9 cellular contexts compared by ENCODE assay signal in the genomic region with DNA sequence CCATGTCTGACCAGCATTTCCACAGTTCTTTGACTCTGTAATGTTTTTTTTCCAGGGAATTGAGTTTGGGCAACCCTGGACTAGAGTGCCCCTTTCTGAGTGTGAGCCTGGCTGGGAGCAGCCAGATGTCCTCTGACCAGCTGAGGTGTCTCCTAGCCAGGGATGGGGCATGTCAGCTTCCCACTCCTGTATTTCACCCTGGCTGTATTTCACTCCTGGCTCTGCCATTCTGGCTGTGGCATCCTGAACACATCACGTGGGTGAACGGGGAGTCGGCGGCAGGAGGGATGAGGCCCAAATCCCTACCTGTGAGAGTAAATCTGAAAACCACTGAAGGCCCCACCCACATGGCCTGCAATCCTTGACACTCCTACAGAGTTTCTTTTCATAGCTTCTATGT. TPM values are rescaled to one million over a fixed set of nuclear protein-coding genes. Genes with fewer than 3 reads are reported as not detected.
DNase-seq lines count a peak whose midpoint lies in the region; ATAC-seq, FAIRE-seq and TF ChIP-seq lines count a peak whose summit lies in the region.
"Had no signal": no experiment of that assay in that cellular context is flagged by ENCODE, and none has a peak within 500 bp of the region (broad histone marks: within the 10 kb centered on the region; RNA-seq: fewer than 3 reads in every experiment).

No MANE protein-coding gene starts in this region.

- TF ChIP-seq CTCF in type B pancreatic cell (conservative IDR thresholded peaks at IDR 0.05): no peak

- H3K36me3 Mint-ChIP-seq in activated naive CD4-positive, alpha-beta T cell treated with anti-CD3 and anti-CD28 coated beads, Interleukin-2, amount 10 ng/mL, durations not matched to agents 7 days and 5 days: peaks cover 51% of the 10 kb centered on the region
- H3K36me3 Mint-ChIP-seq in activated naive CD8-positive, alpha-beta T cell treated with anti-CD3 and anti-CD28 coated beads, Interleukin-2, amount 10 ng/mL, durations not matched to agents 7 days and 5 days: peaks cover 14% of the 10 kb centered on the region
- no peaks in the 10 kb centered on the region for H3K36me3 Mint-ChIP-seq in type B pancreatic cell

- peaks cover 99% of the 10 kb centered on the region for H3K4me1 Mint-ChIP-seq in activated naive CD4-positive, alpha-beta T cell treated with anti-CD3 and anti-CD28 coated beads, Interleukin-2, amount 10 ng/mL, durations not matched to agents 7 days and 5 days
- H3K4me1 Mint-ChIP-seq in activated naive CD8-positive, alpha-beta T cell treated with anti-CD3 and anti-CD28 coated beads, Interleukin-2, amount 10 ng/mL, durations not matched to agents 7 days and 5 days: peaks cover 80% of the 10 kb centered on the region
- H3K4me1 Mint-ChIP-seq in type B pancreatic cell (ENCODE audit: unreplicated experiment): peaks cover 25% of the 10 kb centered on the region

- POLR2A ChIA-PET in activated naive CD8-positive, alpha-beta T cell treated with anti-CD3 and anti-CD28 coated beads, Interleukin-2, amount 10 ng/mL, durations not matched to agents 7 days and 5 days (lab: Charles Lee): interaction anchor here (0.7 to 16.5 kb wide), 31 partner anchors 9 to 230 kb away, joined by 3 to 275 read pairs (median 5); partner anchors contain the start of genes KDM8 and NSMCE1

- H3K9me3 ChIP-seq in mucosa of stomach (ENCODE audit: control insufficient read depth, low read length) (no peaks in the 10 kb centered on the region), small intestine (ENCODE audit: control insufficient read depth, low read depth) (no peaks in the 10 kb centered on the region)

- 11 to 33% (median 15%) methylated on average over 4 of the region's 4 CpGs for WGBS in small intestine, 3 donors

- no peak for FAIRE-seq in small intestine (lab: Jason Lieb, UNC)

- ATAC-seq in activated naive CD8-positive, alpha-beta T cell treated with anti-CD3 and anti-CD28 coated beads, Interleukin-2, amount 10 ng/mL, durations not matched to agents 7 days and 5 days (ENCODE audit: low read depth): no peak
- no peak for ATAC-seq in GM21526 (IDR thresholded peaks at IDR 0.05; ENCODE audit: low FRiP score, unreplicated experiment)

- H3K4me3 ChIP-seq in mucosa of stomach (ENCODE audit: low read length) (no peak overlapping the region), small intestine (ENCODE audit: low read depth in 1 of 2, low read length in 2 of 2) (no peak overlapping the region)

- CTCF ChIA-PET in activated naive CD4-positive, alpha-beta T cell treated with anti-CD3 and anti-CD28 coated beads, Interleukin-2, amount 10 ng/mL, durations not matched to agents 7 days and 5 days (lab: Charles Lee): interaction anchor here (0.7 to 10.2 kb wide), 37 partner anchors 10 to 230 kb away, joined by 3 to 159 read pairs (median 5); partner anchors contain the start of genes KDM8 and NSMCE1

- H3K27me3 Mint-ChIP-seq in activated naive CD4-positive, alpha-beta T cell treated with anti-CD3 and anti-CD28 coated beads, Interleukin-2, amount 10 ng/mL, durations not matched to agents 7 days and 5 days: no peaks in the 10 kb centered on the region
- no peaks in the 10 kb centered on the region for H3K27me3 Mint-ChIP-seq in activated naive CD8-positive, alpha-beta T cell treated with anti-CD3 and anti-CD28 coated beads, Interleukin-2, amount 10 ng/mL, durations not matched to agents 7 days and 5 days
- H3K27me3 Mint-ChIP-seq in type B pancreatic cell: no peaks in the 10 kb centered on the region

- no peak for DNase-seq in activated naive CD4-positive, alpha-beta T cell treated with anti-CD3 and anti-CD28 coated beads, Interleukin-2, amount 10 ng/mL, durations not matched to agents 7 days and 5 days
- DNase-seq in activated naive CD4-positive, alpha-beta T cell (lab: John Stamatoyannopoulos, UW): no peak
- DNase-seq in activated naive CD8-positive, alpha-beta T cell treated with anti-CD3 and anti-CD28 coated beads, Interleukin-2, amount 10 ng/mL, durations not matched to agents 7 days and 5 days: no peak
- DNase-seq in type B pancreatic cell (ENCODE audit: extremely low spot score, unreplicated experiment): no peak
- no peak for DNase-seq in small intestine
- DNase-seq in Ammon's horn (ENCODE audit: low spot score): no peak
- DNase-seq: NCI-H187 had no signal

- peak overlapping the region; percentile 99 for H3K27ac Mint-ChIP-seq in activated naive CD4-positive, alpha-beta T cell treated with anti-CD3 and anti-CD28 coated beads, Interleukin-2, amount 10 ng/mL, durations not matched to agents 7 days and 5 days
- peak overlapping the region; percentile 100 for H3K27ac Mint-ChIP-seq in activated naive CD8-positive, alpha-beta T cell treated with anti-CD3 and anti-CD28 coated beads, Interleukin-2, amount 10 ng/mL, durations not matched to agents 7 days and 5 days
- peak overlapping the region; percentile 15 for H3K27ac Mint-ChIP-seq in type B pancreatic cell

- H3K4me1 ChIP-seq in mucosa of stomach (ENCODE audit: control insufficient read depth, insufficient read depth, low read length) (peaks cover 60% of the 10 kb centered on the region), small intestine (ENCODE audit: control insufficient read depth in 2 of 2, insufficient read depth in 1 of 2, low read depth in 1 of 2, low read length in 1 of 2) (peaks cover 16% of the 10 kb centered on the region in 2 donors)

- H3K27ac ChIP-seq in small intestine (ENCODE audit: low read depth in 1 of 2, low read length in 1 of 2): peak overlapping the region in 1 of 2 donors; percentile 92

- peak overlapping the region; percentile 74 for H3K4me3 Mint-ChIP-seq in activated naive CD4-positive, alpha-beta T cell treated with anti-CD3 and anti-CD28 coated beads, Interleukin-2, amount 10 ng/mL, durations not matched to agents 7 days and 5 days
- peak overlapping the region; percentile 76 for H3K4me3 Mint-ChIP-seq in activated naive CD8-positive, alpha-beta T cell treated with anti-CD3 and anti-CD28 coated beads, Interleukin-2, amount 10 ng/mL, durations not matched to agents 7 days and 5 days
- no peak overlapping the region for H3K4me3 Mint-ChIP-seq in type B pancreatic cell

- no peaks in the 10 kb centered on the region for H3K27me3 ChIP-seq in mucosa of stomach (ENCODE audit: control insufficient read depth, insufficient read depth, low read length)
- H3K27me3 ChIP-seq in small intestine (ENCODE audit: control insufficient read depth in 2 of 2, insufficient read depth in 2 of 2, low read length in 2 of 2): no peaks in the 10 kb centered on the region

- H3K9me3 Mint-ChIP-seq in activated naive CD4-positive, alpha-beta T cell treated with anti-CD3 and anti-CD28 coated beads, Interleukin-2, amount 10 ng/mL, durations not matched to agents 7 days and 5 days: no peaks in the 10 kb centered on the region
- no peaks in the 10 kb centered on the region for H3K9me3 Mint-ChIP-seq in activated naive CD8-positive, alpha-beta T cell treated with anti-CD3 and anti-CD28 coated beads, Interleukin-2, amount 10 ng/mL, durations not matched to agents 7 days and 5 days
- H3K9me3 Mint-ChIP-seq in type B pancreatic cell: no peaks in the 10 kb centered on the region

- H3K36me3 ChIP-seq in mucosa of stomach (ENCODE audit: control insufficient read depth, insufficient read depth, low read length) (no peaks in the 10 kb centered on the region), small intestine (ENCODE audit: control insufficient read depth in 2 of 2, insufficient read depth in 2 of 2, low read length in 2 of 2) (no peaks in the 10 kb centered on the region)

- H3K9ac ChIP-seq in mucosa of stomach (ENCODE audit: low read length): peak overlapping the region; percentile 9

RNA-seq across cellular contexts. Expression of gene KDM8, which starts 31.3 kb away (rescaled TPM):
- total RNA-seq in activated naive CD8-positive, alpha-beta T cell treated with anti-CD3 and anti-CD28 coated beads, Interleukin-2, amount 10 ng/mL, durations not matched to agents 7 days and 5 days: 10 to 100 TPM; 20.1 to 21.8 TPM
- total RNA-seq in type B pancreatic cell (ENCODE audit: low replicate concordance): 6.3 and 11.1 TPM in 2 replicates
- 100 to 1,000 TPM in 1 of 3 donors, 10 to 100 TPM in 1, 1 to 10 TPM in 1; 8.7 to 117 (median 67.6) TPM for polyA plus RNA-seq in small intestine

RNA-seq across cellular contexts. Expression of gene NSMCE1, which starts 34.0 kb away (rescaled TPM):
- total RNA-seq in activated naive CD8-positive, alpha-beta T cell treated with anti-CD3 and anti-CD28 coated beads, Interleukin-2, amount 10 ng/mL, durations not matched to agents 7 days and 5 days: 10 to 100 TPM; 69.0 to 75.6 TPM
- 27.1 and 33.3 TPM in 2 replicates for total RNA-seq in type B pancreatic cell (ENCODE audit: low replicate concordance)
- polyA plus RNA-seq in small intestine: 10 to 100 TPM; 37.8 to 66.1 (median 42.7) TPM

Comparison
In these comparisons a context has a peak if more than half of its experiments do, and no peak if none do; other contexts are left out.
1. H3K27ac Mint-ChIP-seq: peak in every context shown above with its lines; median percentile 100 in activated naive CD8-positive, alpha-beta T cell treated with anti-CD3 and anti-CD28 coated beads, Interleukin-2, amount 10 ng/mL, durations not matched to agents 7 days and 5 days; 99 in activated naive CD4-positive, alpha-beta T cell treated with anti-CD3 and anti-CD28 coated beads, Interleukin-2, amount 10 ng/mL, durations not matched to agents 7 days and 5 days; 15 in type B pancreatic cell.